In the genomic region with DNA sequence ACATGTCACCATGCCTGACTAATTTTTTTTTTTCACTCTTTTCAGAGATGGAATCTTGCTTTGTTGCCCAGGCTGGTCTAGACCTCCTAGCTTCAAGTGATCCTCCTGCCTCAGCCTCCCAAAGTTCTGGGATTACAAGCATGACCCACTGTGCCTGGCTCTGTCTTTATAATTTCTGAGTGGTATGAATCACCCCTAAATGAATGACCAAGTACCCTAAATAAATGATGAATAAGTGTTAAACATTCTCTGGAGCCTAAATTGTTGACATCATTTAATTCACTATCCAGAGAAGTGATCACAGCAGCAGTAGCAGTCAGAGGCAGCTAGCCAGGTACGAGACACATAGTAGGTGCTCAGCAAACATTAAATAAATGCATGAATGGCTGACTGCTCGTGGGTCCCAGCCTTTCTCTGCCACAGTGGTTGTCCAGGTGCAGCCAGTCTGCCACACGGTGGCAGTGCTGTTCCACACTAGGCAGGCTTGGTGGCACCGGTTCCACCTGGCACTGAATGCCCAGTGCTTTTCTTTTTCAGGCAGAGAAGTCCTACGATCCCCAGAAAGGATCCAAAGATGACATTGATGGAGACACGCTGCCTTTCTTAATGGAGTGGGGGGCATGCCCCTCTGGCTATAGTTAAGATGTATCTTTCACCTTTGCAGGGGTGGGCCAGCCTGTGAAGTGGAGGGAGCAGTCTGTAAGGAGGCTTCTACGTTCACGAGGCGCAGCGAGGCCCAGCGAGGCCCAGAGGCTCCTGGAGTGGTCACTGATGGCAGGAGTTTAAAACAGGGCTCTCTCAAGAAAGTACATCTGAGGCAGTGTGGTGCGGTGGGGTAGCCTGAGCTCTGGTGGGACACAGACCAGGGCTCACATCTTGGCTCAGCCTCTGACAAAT, we compare ENCODE assay signal across 8 cellular contexts. TPM values are rescaled to one million over a fixed set of nuclear protein-coding genes. Genes with fewer than 3 reads are reported as not detected.
DNase-seq lines count a peak whose midpoint lies in the region; ATAC-seq and TF ChIP-seq lines count a peak whose summit lies in the region.

No MANE protein-coding gene starts in this region.

- DNase-seq in AG20443 (ENCODE audit: low spot score) (peak; percentile 85), HL-60 (ENCODE audit: low read depth in 1 of 2, low spot score in 1 of 2) (peak in 1 of 2 experiments; percentile 51), OCI-M2 (lab: John Stamatoyannopoulos, UW; ENCODE audit: unreplicated experiment) (peak; percentile 6), activated T-helper 1 cell treated with Interleukin-2 at 50 U/mL for 16 hours (ENCODE audit: low read depth) (peak; percentile 52), fibroblast of the conjunctiva (ENCODE audit: low read depth) (peak; percentile 46), occipital lobe (lab: John Stamatoyannopoulos, UW) (peak; percentile 75), thoracic aorta (ENCODE audit: low spot score) (peak; percentile 14)

- H3K9me3 ChIP-seq in thoracic aorta = no peaks in the 10 kb centered on the region

- no peaks in the 10 kb centered on the region for H3K27me3 ChIP-seq in HL-60 (ENCODE audit: insufficient read depth, poor library complexity, severe bottlenecking)
- H3K27me3 ChIP-seq in thoracic aorta (replicated peaks; ENCODE audit: insufficient read depth) = no peaks in the 10 kb centered on the region

- ATAC-seq in GM18907 (IDR thresholded peaks at IDR 0.05; ENCODE audit: unreplicated experiment) (peak; percentile 80), thoracic aorta (ENCODE audit: insufficient number of reproducible peaks, low FRiP score, low read depth) (peak; percentile 79)

- H3K4me3 ChIP-seq in HL-60 (replicated peaks; ENCODE audit: insufficient read depth, low read length) = no peak overlapping the region
- H3K4me3 ChIP-seq in thoracic aorta = no peak overlapping the region

- no peaks in the 10 kb centered on the region for H3K4me1 ChIP-seq in thoracic aorta (ENCODE audit: control insufficient read depth in 1 of 2, low read depth in 2 of 2)

- H3K27ac ChIP-seq in HL-60 (replicated peaks) (no peak overlapping the region), thoracic aorta (no peak overlapping the region)

- no peaks in the 10 kb centered on the region for H3K36me3 ChIP-seq in thoracic aorta

- TF ChIP-seq CTCF in HL-60 (IDR thresholded peaks at IDR 0.05; ENCODE audit: insufficient read depth, low read length) = peak; percentile 93
- TF ChIP-seq CTCF in thoracic aorta (IDR thresholded peaks at IDR 0.05) = peak; percentile 94

RNA-seq across cellular contexts. Expression of a gene that starts 8.7 kb away (rescaled TPM):
- total RNA-seq in occipital lobe (1.4 TPM), thoracic aorta (10 to 100 TPM; 15.2 to 21.9 TPM)
